In the genomic region with DNA sequence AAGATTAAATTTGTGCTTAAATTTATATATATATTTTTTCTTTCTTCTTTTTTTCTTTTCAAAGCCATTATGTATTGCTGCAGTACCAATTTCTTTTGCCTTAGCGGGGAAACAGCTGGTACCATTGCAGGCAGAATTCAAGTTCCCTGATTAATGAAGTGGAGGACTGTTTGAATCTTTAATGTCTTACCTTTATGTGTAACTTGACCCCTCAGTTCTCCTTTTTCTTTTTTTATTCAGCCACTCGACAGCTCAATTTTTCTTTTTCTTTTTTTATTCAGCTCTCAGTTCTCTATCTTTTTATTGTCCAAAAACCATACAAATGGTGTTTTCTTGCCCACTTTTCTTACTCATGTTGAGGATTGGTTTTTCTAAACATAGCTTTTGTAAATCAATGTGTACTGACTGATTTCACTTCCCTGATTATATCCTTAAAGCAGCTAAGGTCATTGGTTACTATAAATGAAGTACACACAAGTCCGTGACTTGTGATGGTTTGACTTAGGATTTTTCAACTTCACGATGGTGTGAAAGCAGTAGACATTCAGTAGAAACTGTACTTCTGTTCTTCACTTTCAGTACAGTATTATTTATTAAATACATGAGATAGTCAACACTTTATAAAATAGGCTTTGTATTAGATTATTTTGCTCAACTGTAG, we compare ENCODE assay signal across 13 cellular contexts. TPM values are rescaled to one million over a fixed set of nuclear protein-coding genes. Genes with fewer than 3 reads are reported as not detected.
DNase-seq lines count a peak whose midpoint lies in the region; ATAC-seq and TF ChIP-seq lines count a peak whose summit lies in the region.
"Had no signal": no experiment of that assay in that cellular context is flagged by ENCODE, and none has a peak within 500 bp of the region (broad histone marks: within the 10 kb centered on the region; RNA-seq: fewer than 3 reads in every experiment).

No MANE protein-coding gene starts in this region.

- no peaks in the 10 kb centered on the region for H3K27me3 Mint-ChIP-seq in progenitor cell of endocrine pancreas
- no peaks in the 10 kb centered on the region for H3K27me3 Mint-ChIP-seq in CD4-positive, alpha-beta T cell
- H3K27me3 Mint-ChIP-seq: IgD-negative memory B cell had no signal

- no peaks in the 10 kb centered on the region for H3K9me3 ChIP-seq in CD4-positive, alpha-beta T cell (ENCODE audit: control insufficient read depth, low read length)

- intact Hi-C loops in CD4-positive, alpha-beta T cell (cut with DNase I, micrococcal nuclease) = no loop called here

- no peak overlapping the region for H3K27ac ChIP-seq in CD4-positive, alpha-beta T cell (ENCODE audit: low read depth, low read length)

- H3K9me3 Mint-ChIP-seq in progenitor cell of endocrine pancreas (ENCODE audit: low read depth) = peaks cover 10% of the 10 kb centered on the region
- peaks cover 5% of the 10 kb centered on the region for H3K9me3 Mint-ChIP-seq in CD4-positive, alpha-beta T cell

- H3K4me1 Mint-ChIP-seq in progenitor cell of endocrine pancreas (ENCODE audit: low read depth) = peaks cover 5% of the 10 kb centered on the region
- H3K4me1 Mint-ChIP-seq in CD4-positive, alpha-beta T cell (ENCODE audit: low read depth) = peaks cover 47% of the 10 kb centered on the region

- no peaks in the 10 kb centered on the region for H3K27me3 ChIP-seq in CD4-positive, alpha-beta T cell (ENCODE audit: control insufficient read depth, insufficient read depth, low read length)

- no peak for TF ChIP-seq CTCF in progenitor cell of endocrine pancreas (IDR thresholded peaks at IDR 0.05; ENCODE audit: unreplicated experiment)
- TF ChIP-seq CTCF in CD4-positive, alpha-beta T cell (IDR thresholded peaks at IDR 0.05) = no peak
- TF ChIP-seq CTCF in GM10266 (IDR thresholded peaks at IDR 0.05; ENCODE audit: control insufficient read depth, insufficient read depth, low read depth, missing control alignments) = no peak

- H3K4me3 Mint-ChIP-seq in progenitor cell of endocrine pancreas (ENCODE audit: low read depth) = no peak overlapping the region
- H3K4me3 Mint-ChIP-seq in CD4-positive, alpha-beta T cell = no peak overlapping the region

- peaks cover 19% of the 10 kb centered on the region for H3K36me3 Mint-ChIP-seq in progenitor cell of endocrine pancreas (ENCODE audit: insufficient read depth)
- peaks cover 45% of the 10 kb centered on the region for H3K36me3 Mint-ChIP-seq in CD4-positive, alpha-beta T cell (ENCODE audit: low read depth)

- ATAC-seq in GM21576 (IDR thresholded peaks at IDR 0.05; ENCODE audit: unreplicated experiment) (peak; percentile 65), HG03439 (IDR thresholded peaks at IDR 0.05; ENCODE audit: unreplicated experiment) (peak; percentile 70)
- no peak for ATAC-seq in CD4-positive, alpha-beta T cell (ENCODE audit: poor library complexity)
- ATAC-seq: mucosa of descending colon had no signal

- POLR2A ChIA-PET in CD4-positive, alpha-beta T cell (lab: Charles Lee) = interaction anchor here (2.0 kb wide), 1 partner anchor 23 kb away, joined by 5 read pairs; a partner anchor contains a TSS

- DNase-seq in NCI-H2107 treated with DMSO at 0.1 percent for 48 hours (lab: John Stamatoyannopoulos, UW; ENCODE audit: unreplicated experiment) = peak; percentile 71
- DNase-seq in NCI-H2107 (lab: John Stamatoyannopoulos, UW) = no peak
- DNase-seq in progenitor cell of endocrine pancreas (ENCODE audit: low spot score, unreplicated experiment) = no peak
- DNase-seq in CD4-positive, alpha-beta T cell = no peak
- no peak for DNase-seq in T-helper 9 cell
- DNase-seq in GM10266 (ENCODE audit: extremely low spot score) = no peak
- DNase-seq: DND-41, mucosa of descending colon, NCI-H345, SW 1271 had no signal

- H3K27ac Mint-ChIP-seq in progenitor cell of endocrine pancreas = peak overlapping the region; percentile 74
- no peak overlapping the region for H3K27ac Mint-ChIP-seq in CD4-positive, alpha-beta T cell

- CTCF ChIA-PET in CD4-positive, alpha-beta T cell (lab: Charles Lee) = no interaction called here

RNA-seq across cellular contexts. Expression of a gene that starts 22.8 kb away (rescaled TPM):
- 82.7 and 83.5 TPM in 2 replicates for total RNA-seq in progenitor cell of endocrine pancreas
- 10 to 100 TPM; 40.9 to 44.0 TPM for total RNA-seq in CD4-positive, alpha-beta T cell
